Comparison of ENCODE assay signal across 22 cellular contexts in genomic region chr12:30088259-30088995, GRCh38.
DNase-seq lines count a peak whose midpoint lies in the region; ATAC-seq and TF ChIP-seq lines count a peak whose summit lies in the region.
"Had no signal": no experiment of that assay in that cellular context is flagged by ENCODE, and none has a peak within 500 bp of the region (broad histone marks: within the 10 kb centered on the region; RNA-seq: fewer than 3 reads in every experiment).

No MANE protein-coding gene starts in this region.

- ATAC-seq in GM21717 (IDR thresholded peaks at IDR 0.05; ENCODE audit: unreplicated experiment), result no peak
- no peak for ATAC-seq in activated CD4-positive, alpha-beta T cell treated with anti-CD3 and anti-CD28 coated beads for 36 hours
- ATAC-seq: HepG2, K562 had no signal

- H3K27ac Mint-ChIP-seq in progenitor cell of endocrine pancreas, result peak overlapping the region; percentile 5
- H3K27ac Mint-ChIP-seq in activated CD4-positive, alpha-beta T cell treated with anti-CD3 and anti-CD28 coated beads for 36 hours, result no peak overlapping the region
- H3K27ac Mint-ChIP-seq: CD4-positive, alpha-beta T cell had no signal

- intact Hi-C loops in activated CD4-positive, alpha-beta T cell treated with anti-CD3 and anti-CD28 coated beads for 36 hours (cut with DNase I, micrococcal nuclease), result no loop called here

- no peaks in the 10 kb centered on the region for H3K9me3 Mint-ChIP-seq in progenitor cell of endocrine pancreas (ENCODE audit: low read depth)
- no peaks in the 10 kb centered on the region for H3K9me3 Mint-ChIP-seq in activated CD4-positive, alpha-beta T cell treated with anti-CD3 and anti-CD28 coated beads for 36 hours (ENCODE audit: low read depth)
- H3K9me3 Mint-ChIP-seq: CD4-positive, alpha-beta T cell had no signal

- no peaks in the 10 kb centered on the region; the same call in 1 of the 2 replicates for H3K4me1 ChIP-seq in HEK293 (ENCODE audit: control insufficient read depth, insufficient read depth, low read length)
- H3K4me1 ChIP-seq: BLaER1 had no signal

- H3K4me1 Mint-ChIP-seq in progenitor cell of endocrine pancreas (ENCODE audit: low read depth), result peaks cover 11% of the 10 kb centered on the region
- no peaks in the 10 kb centered on the region for H3K4me1 Mint-ChIP-seq in activated CD4-positive, alpha-beta T cell treated with anti-CD3 and anti-CD28 coated beads for 36 hours

- no peaks in the 10 kb centered on the region for H3K36me3 ChIP-seq in HEK293 (ENCODE audit: control insufficient read depth in 2 of 2, insufficient read depth in 1 of 2, low read length in 2 of 2)
- H3K36me3 ChIP-seq: BLaER1 had no signal

- H3K36me3 Mint-ChIP-seq in progenitor cell of endocrine pancreas (ENCODE audit: insufficient read depth), result no peaks in the 10 kb centered on the region
- H3K36me3 Mint-ChIP-seq in activated CD4-positive, alpha-beta T cell treated with anti-CD3 and anti-CD28 coated beads for 36 hours (ENCODE audit: low read depth), result no peaks in the 10 kb centered on the region

- no peaks in the 10 kb centered on the region for H3K27me3 Mint-ChIP-seq in progenitor cell of endocrine pancreas
- no peaks in the 10 kb centered on the region for H3K27me3 Mint-ChIP-seq in activated CD4-positive, alpha-beta T cell treated with anti-CD3 and anti-CD28 coated beads for 36 hours
- H3K27me3 Mint-ChIP-seq: CD4-positive, alpha-beta T cell had no signal

- H3K27ac ChIP-seq in HEK293 (ENCODE audit: extremely low read depth, low read depth, low read length), result no peak overlapping the region
- H3K27ac ChIP-seq: BLaER1, HL-60 had no signal

- H3K4me3 ChIP-seq in HEK293 (ENCODE audit: low read depth, low read length), result no peak overlapping the region
- H3K4me3 ChIP-seq: BLaER1, K562 had no signal

- no peaks in the 10 kb centered on the region for H3K9me3 ChIP-seq in HEK293 (ENCODE audit: control insufficient read depth, insufficient read depth, low read depth, low read length)
- H3K9me3 ChIP-seq: BLaER1 had no signal

- CTCF ChIA-PET in HEK293 (lab: Yijun Ruan, JAX), result no interaction called here
- CTCF ChIA-PET in activated CD4-positive, alpha-beta T cell treated with anti-CD3 and anti-CD28 coated beads for 36 hours (lab: Charles Lee), result no interaction called here

- TF ChIP-seq CTCF in HEK293 (tag by site-specific recombination; IDR thresholded peaks at IDR 0.05), result no peak
- TF ChIP-seq CTCF in progenitor cell of endocrine pancreas (IDR thresholded peaks at IDR 0.05; ENCODE audit: unreplicated experiment), result no peak

- POLR2A ChIA-PET in HEK293 (lab: Yijun Ruan, JAX), result no interaction called here
- POLR2A ChIA-PET in activated CD4-positive, alpha-beta T cell treated with anti-CD3 and anti-CD28 coated beads for 36 hours (lab: Charles Lee), result no interaction called here

- H3K4me3 Mint-ChIP-seq in progenitor cell of endocrine pancreas (ENCODE audit: low read depth), result no peak overlapping the region
- H3K4me3 Mint-ChIP-seq in activated CD4-positive, alpha-beta T cell treated with anti-CD3 and anti-CD28 coated beads for 36 hours, result no peak overlapping the region
- H3K4me3 Mint-ChIP-seq: CD4-positive, alpha-beta T cell had no signal

- DNase-seq in A172 (ENCODE audit: low spot score) (peak; percentile 5), SK-N-DZ (ENCODE audit: low spot score) (peak; percentile 75), progenitor cell of endocrine pancreas (ENCODE audit: low spot score, unreplicated experiment) (no peak), D341Med (ENCODE audit: low spot score) (no peak)
- no peak for DNase-seq in activated CD4-positive, alpha-beta T cell treated with anti-CD3 and anti-CD28 coated beads for 36 hours
- DNase-seq: ACHN; CD4-positive, alpha-beta T cell; COR-L47; DMS 273 treated with DMSO at 0.1 percent for 48 hours; EL; NCI-H1092 treated with DMSO at 0.1 percent for 48 hours; NCI-H1436 treated with DMSO at 0.1 percent for 48 hours; NCI-H345; NCI-H524; OCI-M1; Right ventricle myocardium superior had no signal

TF ChIP-seq in HEK293, 187 proteins besides CTCF, POLR2A, EP300 and RAD21:
- TF ChIP-seq, protein P1, sequence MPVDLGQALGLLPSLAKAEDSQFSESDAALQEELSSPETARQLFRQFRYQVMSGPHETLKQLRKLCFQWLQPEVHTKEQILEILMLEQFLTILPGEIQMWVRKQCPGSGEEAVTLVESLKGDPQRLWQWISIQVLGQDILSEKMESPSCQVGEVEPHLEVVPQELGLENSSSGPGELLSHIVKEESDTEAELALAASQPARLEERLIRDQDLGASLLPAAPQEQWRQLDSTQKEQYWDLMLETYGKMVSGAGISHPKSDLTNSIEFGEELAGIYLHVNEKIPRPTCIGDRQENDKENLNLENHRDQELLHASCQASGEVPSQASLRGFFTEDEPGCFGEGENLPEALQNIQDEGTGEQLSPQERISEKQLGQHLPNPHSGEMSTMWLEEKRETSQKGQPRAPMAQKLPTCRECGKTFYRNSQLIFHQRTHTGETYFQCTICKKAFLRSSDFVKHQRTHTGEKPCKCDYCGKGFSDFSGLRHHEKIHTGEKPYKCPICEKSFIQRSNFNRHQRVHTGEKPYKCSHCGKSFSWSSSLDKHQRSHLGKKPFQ (tag by site-specific recombination; IDR thresholded peaks at IDR 0.05), result no peak
- TF ChIP-seq ZNF629 (tag by site-specific recombination; IDR thresholded peaks at IDR 0.05) (no peak), SCRT2 (tag by site-specific recombination; IDR thresholded peaks at IDR 0.05) (peak; percentile 72), ZNF324 (tag by site-specific recombination; IDR thresholded peaks at IDR 0.05) (no peak), ZFP37 (tag by site-specific recombination; IDR thresholded peaks at IDR 0.05) (no peak), ZNF10 (tag by site-specific recombination; IDR thresholded peaks at IDR 0.05) (0 out of 2 replicates have a peak, but pooled peaks have one; percentile 28)

Comparison
In these comparisons a context has a peak if more than half of its experiments do, and no peak if none do; other contexts are left out.
1. DNase-seq: peak in A172 (single experiment) and SK-N-DZ (single experiment); none in progenitor cell of endocrine pancreas (single experiment), D341Med (single experiment) and activated CD4-positive, alpha-beta T cell treated with anti-CD3 and anti-CD28 coated beads for 36 hours (single experiment).